Comparison of ENCODE assay signal across 8 cellular contexts in genomic region chr6:137866914-137867684, GRCh38. TPM values are rescaled to one million over a fixed set of nuclear protein-coding genes. Genes with fewer than 3 reads are reported as not detected.
DNase-seq lines count a peak whose midpoint lies in the region; ATAC-seq and TF ChIP-seq lines count a peak whose summit lies in the region.

Gene TNFAIP3, plus strand, starts transcription at chr6:137867259. Its CDS starts 3,969 bp downstream, at chr6:137871228.

- H3K36me3 Mint-ChIP-seq in Caco-2 (ENCODE audit: insufficient read depth, unreplicated experiment): peaks cover 27% of the 10 kb centered on the region
- peaks cover 6% of the 10 kb centered on the region for H3K36me3 Mint-ChIP-seq in mesothelial cell of epicardium

- CTCF ChIA-PET in Caco-2 (lab: Charles Lee): interaction anchor here (0.6 to 1.8 kb wide), 17 partner anchors 20 to 626 kb away, joined by 3 to 12 read pairs (median 4); no protein-coding TSS in a partner anchor

- no peaks in the 10 kb centered on the region for H3K9me3 ChIP-seq in Caco-2
- H3K9me3 ChIP-seq in endocrine pancreas (ENCODE audit: control insufficient read depth, low read length): no peaks in the 10 kb centered on the region

- no peaks in the 10 kb centered on the region for H3K9me3 Mint-ChIP-seq in Caco-2 (ENCODE audit: unreplicated experiment)
- no peaks in the 10 kb centered on the region for H3K9me3 Mint-ChIP-seq in mesothelial cell of epicardium

- intact Hi-C loops in Caco-2 (cut with micrococcal nuclease; ENCODE audit: unreplicated experiment): loop anchor here (1.0 to 5.0 kb wide), 8 partner anchors 67 to 220 kb away; no protein-coding TSS in a partner anchor

- H3K36me3 ChIP-seq in Caco-2 (ENCODE audit: control insufficient read depth, insufficient read depth, low read length) (no peaks in the 10 kb centered on the region), endocrine pancreas (ENCODE audit: control insufficient read depth, insufficient read depth, low read length) (no peaks in the 10 kb centered on the region)

- peak within 1 kb of the TSS; percentile 92 for H3K9ac ChIP-seq in endocrine pancreas (ENCODE audit: control insufficient read depth, insufficient read depth, low read length)

- no TSS peak for BruUV-seq in Caco-2 (replicated peaks; lab: Mats Ljungman, UMichigan)

- H3K4me1 ChIP-seq in Caco-2: peaks cover 36% of the 10 kb centered on the region
- no peaks in the 10 kb centered on the region for H3K4me1 ChIP-seq in endocrine pancreas (ENCODE audit: control insufficient read depth, insufficient read depth, low read length)

- no peaks in the 10 kb centered on the region for H3K27me3 ChIP-seq in Caco-2 (replicated peaks; ENCODE audit: control insufficient read depth, insufficient read depth, low read length)
- no peaks in the 10 kb centered on the region for H3K27me3 ChIP-seq in endocrine pancreas (ENCODE audit: control insufficient read depth, insufficient read depth, low read length)

- ATAC-seq in GM19467 (IDR thresholded peaks at IDR 0.05; ENCODE audit: unreplicated experiment): peak; percentile 68

- peaks cover 17% of the 10 kb centered on the region for H3K4me1 Mint-ChIP-seq in Caco-2 (ENCODE audit: low read depth, unreplicated experiment)
- peaks cover 65% of the 10 kb centered on the region for H3K4me1 Mint-ChIP-seq in mesothelial cell of epicardium

- no peaks in the 10 kb centered on the region for H3K27me3 Mint-ChIP-seq in Caco-2 (ENCODE audit: insufficient read depth, unreplicated experiment)
- peaks cover 22% of the 10 kb centered on the region for H3K27me3 Mint-ChIP-seq in mesothelial cell of epicardium (ENCODE audit: low read depth)

- peak; percentile 91 to 93 for DNase-seq in Caco-2
- peak; percentile 90 for DNase-seq in HPDE6-E6E7 (ENCODE audit: extremely low spot score)
- peak; percentile 95 for DNase-seq in NOMO-1 treated with DMSO at 0.1 percent for 48 hours (lab: John Stamatoyannopoulos, UW; ENCODE audit: unreplicated experiment)
- DNase-seq in activated CD8-positive, alpha-beta memory T cell treated with anti-CD3 and anti-CD28 coated beads for 48 hours (ENCODE audit: low read depth in 2 of 3, low spot score in 2 of 3): peak; percentile 80 to 94 (median 93)
- peak; percentile 90 to 92 for DNase-seq in mesothelial cell of epicardium (ENCODE audit: low spot score in 2 of 2, unreplicated experiment in 2 of 2)
- peak; percentile 89 to 92 for DNase-seq in stimulated activated CD8-positive, alpha-beta memory T cell treated with anti-CD3 and anti-CD28 coated beads, Interleukin-15, amount 100 ng/mL, for 4 hours (ENCODE audit: low read depth in 2 of 2)

- peak; percentile 69 to 78 for TF ChIP-seq CTCF in Caco-2 (IDR thresholded peaks at IDR 0.05; ENCODE audit: insufficient read depth in 1 of 2, low read depth in 1 of 2, low read length in 1 of 2, severe bottlenecking in 1 of 2, unreplicated experiment in 1 of 2)
- TF ChIP-seq CTCF in mesothelial cell of epicardium (IDR thresholded peaks at IDR 0.05; ENCODE audit: unreplicated experiment): peak; percentile 93

- peak within 1 kb of the TSS; percentile 76 for H3K4me3 ChIP-seq in Caco-2 (ENCODE audit: low read depth, low read length)
- H3K4me3 ChIP-seq in endocrine pancreas (ENCODE audit: control insufficient read depth, insufficient read depth, low read length): peak within 1 kb of the TSS; percentile 86

- H3K27ac Mint-ChIP-seq in Caco-2 (ENCODE audit: unreplicated experiment): peak within 1 kb of the TSS; percentile 97
- peak within 1 kb of the TSS; percentile 95 for H3K27ac Mint-ChIP-seq in mesothelial cell of epicardium

- POLR2A ChIA-PET in Caco-2 (lab: Charles Lee): interaction anchor here (0.7 to 1.5 kb wide), 4 partner anchors 67 to 218 kb away, joined by 3 to 4 read pairs (median 4); no protein-coding TSS in a partner anchor

- H3K4me3 Mint-ChIP-seq in Caco-2 (ENCODE audit: unreplicated experiment): peak within 1 kb of the TSS; percentile 94
- peak within 1 kb of the TSS; percentile 91 for H3K4me3 Mint-ChIP-seq in mesothelial cell of epicardium

RNA-seq across cellular contexts. Expression of gene TNFAIP3, which starts in this region (rescaled TPM):
- total RNA-seq in Caco-2 (2022) (45.7 and 50.4 TPM in 2 replicates), mesothelial cell of epicardium (64.0 to 76.2 TPM (median 68.9 TPM) in 3 replicates)

Comparison
In these comparisons a context has a peak if more than half of its experiments do, and no peak if none do; other contexts are left out.
1. Peak in every context shown above with its lines: DNase-seq, ATAC-seq and H3K4me3 ChIP-seq.